Comparison of ENCODE assay signal across 2 cellular contexts in the genomic region with DNA sequence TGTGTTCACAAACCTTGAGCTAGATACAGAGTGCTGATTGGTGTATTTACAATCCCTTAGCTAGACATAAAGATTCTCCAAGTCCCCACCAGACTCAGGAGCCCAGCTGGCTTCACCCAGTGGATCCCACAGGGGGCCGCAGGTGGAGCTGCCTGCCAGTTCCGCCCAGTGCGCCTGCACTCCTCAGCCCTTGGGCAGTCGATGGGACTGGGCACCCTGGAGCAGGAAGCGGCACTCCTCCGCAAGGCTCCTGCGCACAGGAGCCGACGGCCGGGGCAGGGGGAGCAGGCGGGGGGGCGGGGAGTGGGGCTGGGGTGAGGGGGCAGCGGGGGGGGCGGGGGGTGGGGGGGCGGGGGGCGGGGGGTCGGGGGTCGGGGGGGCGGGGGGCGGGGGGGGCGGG. TPM values are rescaled to one million over a fixed set of nuclear protein-coding genes. Genes with fewer than 3 reads are reported as not detected.
"Had no signal": no experiment of that assay in that cellular context is flagged by ENCODE, and none has a peak within 500 bp of the region (broad histone marks: within the 10 kb centered on the region; RNA-seq: fewer than 3 reads in every experiment).

No MANE protein-coding gene starts in this region.

RNA-seq across cellular contexts. Expression of gene PASD1, which starts 1.0 kb away (rescaled TPM):
- total RNA-seq: HepG2, HFFc6 had no signal
